1 cellular context compared by ENCODE assay signal in the genomic region with DNA sequence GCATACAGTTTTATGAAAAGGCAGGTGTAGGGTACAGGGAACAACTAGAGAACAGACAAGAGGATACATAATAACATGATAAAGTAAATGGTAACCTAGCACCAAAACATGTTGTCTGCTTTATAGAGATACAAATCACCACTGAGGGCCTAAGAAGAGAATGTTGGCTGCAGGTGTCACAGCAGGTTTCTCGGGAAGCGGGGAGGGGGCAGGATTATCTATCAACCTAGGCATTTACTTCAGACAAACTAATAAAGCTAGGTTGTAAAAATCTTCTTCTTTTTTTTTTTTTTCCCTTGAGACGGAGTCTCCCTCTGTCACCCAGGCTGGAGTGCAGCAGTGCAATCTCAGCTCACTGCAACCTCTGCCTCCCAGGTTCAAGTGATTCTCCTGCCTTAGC.
TF ChIP-seq lines count a peak whose summit lies in the region.

No MANE protein-coding gene starts in this region.

TF ChIP-seq in K562, 482 proteins besides CTCF, POLR2A, EP300 and RAD21 (continued from another document):
- TF ChIP-seq, protein P1, sequence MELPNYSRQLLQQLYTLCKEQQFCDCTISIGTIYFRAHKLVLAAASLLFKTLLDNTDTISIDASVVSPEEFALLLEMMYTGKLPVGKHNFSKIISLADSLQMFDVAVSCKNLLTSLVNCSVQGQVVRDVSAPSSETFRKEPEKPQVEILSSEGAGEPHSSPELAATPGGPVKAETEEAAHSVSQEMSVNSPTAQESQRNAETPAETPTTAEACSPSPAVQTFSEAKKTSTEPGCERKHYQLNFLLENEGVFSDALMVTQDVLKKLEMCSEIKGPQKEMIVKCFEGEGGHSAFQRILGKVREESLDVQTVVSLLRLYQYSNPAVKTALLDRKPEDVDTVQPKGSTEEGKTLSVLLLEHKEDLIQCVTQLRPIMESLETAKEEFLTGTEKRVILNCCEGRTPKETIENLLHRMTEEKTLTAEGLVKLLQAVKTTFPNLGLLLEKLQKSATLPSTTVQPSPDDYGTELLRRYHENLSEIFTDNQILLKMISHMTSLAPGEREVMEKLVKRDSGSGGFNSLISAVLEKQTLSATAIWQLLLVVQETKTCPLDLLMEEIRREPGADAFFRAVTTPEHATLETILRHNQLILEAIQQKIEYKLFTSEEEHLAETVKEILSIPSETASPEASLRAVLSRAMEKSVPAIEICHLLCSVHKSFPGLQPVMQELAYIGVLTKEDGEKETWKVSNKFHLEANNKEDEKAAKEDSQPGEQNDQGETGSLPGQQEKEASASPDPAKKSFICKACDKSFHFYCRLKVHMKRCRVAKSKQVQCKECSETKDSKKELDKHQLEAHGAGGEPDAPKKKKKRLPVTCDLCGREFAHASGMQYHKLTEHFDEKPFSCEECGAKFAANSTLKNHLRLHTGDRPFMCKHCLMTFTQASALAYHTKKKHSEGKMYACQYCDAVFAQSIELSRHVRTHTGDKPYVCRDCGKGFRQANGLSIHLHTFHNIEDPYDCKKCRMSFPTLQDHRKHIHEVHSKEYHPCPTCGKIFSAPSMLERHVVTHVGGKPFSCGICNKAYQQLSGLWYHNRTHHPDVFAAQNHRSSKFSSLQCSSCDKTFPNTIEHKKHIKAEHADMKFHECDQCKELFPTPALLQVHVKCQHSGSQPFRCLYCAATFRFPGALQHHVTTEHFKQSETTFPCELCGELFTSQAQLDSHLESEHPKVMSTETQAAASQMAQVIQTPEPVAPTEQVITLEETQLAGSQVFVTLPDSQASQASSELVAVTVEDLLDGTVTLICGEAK (IDR thresholded peaks at IDR 0.05) = peak; percentile 88
- TF ChIP-seq, protein P1 (CRISPR knock-in tag; IDR thresholded peaks at IDR 0.05) = peak; percentile 57; the same call in 1 of the 2 replicates
- no peak for TF ChIP-seq PCBP2 (IDR thresholded peaks at IDR 0.05; ENCODE audit: low read depth, low read length, poor library complexity, severe bottlenecking)
- 0 out of 2 replicates have a peak, but pooled peaks have one; percentile 21 for TF ChIP-seq SOX6 (IDR thresholded peaks at IDR 0.05)
- no peak for TF ChIP-seq PBX2 (CRISPR knock-in tag; IDR thresholded peaks at IDR 0.05; ENCODE audit: low read depth)
- TF ChIP-seq PBX2 (tag; conservative IDR thresholded peaks at IDR 0.05; ENCODE audit: low read depth) = no peak
- no peak for TF ChIP-seq ZNF551 (CRISPR knock-in tag; IDR thresholded peaks at IDR 0.05)
- peak; percentile 30; the same call in 1 of the 2 replicates for TF ChIP-seq HMBOX1 (IDR thresholded peaks at IDR 0.05)
- TF ChIP-seq RFX1 (IDR thresholded peaks at IDR 0.05) = peak; percentile 48
